32 cellular contexts compared by ENCODE assay signal in the genomic region with DNA sequence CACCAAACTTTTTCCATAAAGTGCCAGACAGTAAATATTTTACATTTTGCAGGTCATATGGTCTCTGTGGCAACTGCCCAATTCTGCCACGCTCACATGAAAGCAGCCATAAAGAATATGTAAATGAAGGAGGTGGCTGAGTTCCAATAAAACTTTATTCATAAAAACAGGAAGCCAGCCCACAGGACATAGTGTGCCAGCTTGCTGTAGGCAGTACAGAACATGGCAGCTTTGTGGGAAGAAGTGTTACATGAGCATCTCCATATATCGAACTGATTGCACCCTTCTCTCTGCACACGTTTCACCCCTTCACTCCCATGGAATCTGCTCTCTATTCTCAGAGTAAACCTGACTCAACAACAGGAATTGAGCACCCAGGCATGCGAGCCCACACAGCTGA. TPM values are rescaled to one million over a fixed set of nuclear protein-coding genes. Genes with fewer than 3 reads are reported as not detected.
"Had no signal": no experiment of that assay in that cellular context is flagged by ENCODE, and none has a peak within 500 bp of the region (broad histone marks: within the 10 kb centered on the region; RNA-seq: fewer than 3 reads in every experiment).

No MANE protein-coding gene starts in this region.

- H3K36me3 ChIP-seq: ascending aorta, MG63, SJCRH30 had no signal

- DNase-seq: activated CD4-positive, alpha-beta T cell treated with anti-CD3 and anti-CD28 coated beads for 48 hours; activated CD4-positive, alpha-beta T cell treated with anti-CD3 and anti-CD28 coated beads, Interleukin-2, amount 50 U/mL, for 4 hours; activated CD4-positive, CD25-positive, alpha-beta regulatory T cell treated with anti-CD3 and anti-CD28 coated beads, Interleukin-2, amount 50 U/mL, for 72 hours; activated CD8-positive, alpha-beta T cell treated with anti-CD3 and anti-CD28 coated beads, Interleukin-2, amount 10 ng/mL, durations not matched to agents 7 days and 5 days; activated effector memory CD4-positive, alpha-beta T cell treated with anti-CD3 and anti-CD28 coated beads, Interleukin-2, amount 50 U/mL, for 16 hours; activated naive CD4-positive, alpha-beta T cell treated with Interleukin-2 at 50 U/mL for 16 hours; activated naive CD8-positive, alpha-beta T cell treated with anti-CD3 and anti-CD28 coated beads, Interleukin-2, amount 50 U/mL, for 24 hours; activated T-cell treated with anti-CD3 and anti-CD28 coated beads, Interleukin-2, amount 50 U/mL, for 4 hours; amniotic stem cell; MG63; MV-4-11; NCI-H1105; NCI-H1436; NCI-H1694 treated with DMSO at 0.1 percent for 48 hours; NCI-H2029 treated with DMSO at 0.1 percent for 48 hours; NCI-H345; NCI-H510A; NCI-H526 treated with DMSO at 0.1 percent for 48 hours; NCI-H82; NK-92 treated with Interleukin-12 subunit alpha and Interleukin-12 subunit beta, amount 100 ng/mL, for 24 hours; OCI-M1; RPMI8226; SJCRH30; SK-N-SH had no signal

- H3K9me3 ChIP-seq: ascending aorta, MG63, SJCRH30, SK-N-SH had no signal

- H3K36me3 Mint-ChIP-seq: activated naive CD4-positive, alpha-beta T cell treated with anti-CD3 and anti-CD28 coated beads, Interleukin-2, amount 50 U/mL, for 72 hours; brain; WTC11 had no signal

- H3K4me1 ChIP-seq: ascending aorta, SJCRH30 had no signal

- H3K4me3 Mint-ChIP-seq: activated CD8-positive, alpha-beta T cell treated with anti-CD3 and anti-CD28 coated beads, Interleukin-2, amount 10 ng/mL, durations not matched to agents 7 days and 5 days; activated naive CD8-positive, alpha-beta T cell treated with anti-CD3 and anti-CD28 coated beads, Interleukin-2, amount 50 U/mL, for 24 hours; activated T-cell treated with anti-CD3 and anti-CD28 coated beads, Interleukin-2, amount 50 U/mL, for 4 hours; brain; T-helper 1 cell treated with Interleukin-12 subunit alpha and Interleukin-12 subunit beta and Interleukin-4 antibody, amounts not matched to agents 30 μg/mL and 1 μg/mL, for 36 hours had no signal

- H3K4me3 ChIP-seq: ascending aorta, MG63, SJCRH30 had no signal

- ATAC-seq: activated CD8-positive, alpha-beta T cell treated with anti-CD3 and anti-CD28 coated beads, Interleukin-2, amount 10 ng/mL, durations not matched to agents 7 days and 5 days; activated naive CD4-positive, alpha-beta T cell treated with anti-CD3 and anti-CD28 coated beads, Interleukin-2, amount 50 U/mL, for 72 hours; activated naive CD8-positive, alpha-beta T cell treated with anti-CD3 and anti-CD28 coated beads, Interleukin-2, amount 50 U/mL, for 24 hours; activated T-cell treated with anti-CD3 and anti-CD28 coated beads, Interleukin-2, amount 50 U/mL, for 4 hours; Panc1; Right ventricle myocardium inferior had no signal

- H3K27me3 ChIP-seq: ascending aorta, MG63, SJCRH30 had no signal

- H3K4me1 Mint-ChIP-seq: activated naive CD8-positive, alpha-beta T cell treated with anti-CD3 and anti-CD28 coated beads, Interleukin-2, amount 50 U/mL, for 24 hours had no signal

- H3K27ac Mint-ChIP-seq: activated CD8-positive, alpha-beta T cell treated with anti-CD3 and anti-CD28 coated beads, Interleukin-2, amount 10 ng/mL, durations not matched to agents 7 days and 5 days; activated naive CD4-positive, alpha-beta T cell treated with anti-CD3 and anti-CD28 coated beads, Interleukin-2, amount 50 U/mL, for 72 hours; activated naive CD8-positive, alpha-beta T cell treated with anti-CD3 and anti-CD28 coated beads, Interleukin-2, amount 50 U/mL, for 24 hours; brain; T-helper 1 cell treated with Interleukin-12 subunit alpha and Interleukin-12 subunit beta and Interleukin-4 antibody, amounts not matched to agents 30 μg/mL and 1 μg/mL, for 36 hours; WTC11 had no signal

- H3K9ac ChIP-seq: KMS-11, SK-N-SH had no signal

- H3K27ac ChIP-seq: ascending aorta, KMS-11, SJCRH30 had no signal

- H3K9me3 Mint-ChIP-seq: activated naive CD4-positive, alpha-beta T cell treated with anti-CD3 and anti-CD28 coated beads, Interleukin-2, amount 50 U/mL, for 72 hours; activated naive CD8-positive, alpha-beta T cell treated with anti-CD3 and anti-CD28 coated beads, Interleukin-2, amount 50 U/mL, for 24 hours; activated T-cell treated with anti-CD3 and anti-CD28 coated beads, Interleukin-2, amount 50 U/mL, for 4 hours; brain; T-helper 1 cell treated with Interleukin-12 subunit alpha and Interleukin-12 subunit beta and Interleukin-4 antibody, amounts not matched to agents 30 μg/mL and 1 μg/mL, for 36 hours; WTC11 had no signal

- H3K4me2 ChIP-seq: KMS-11, SK-N-SH had no signal

RNA-seq across cellular contexts. Expression of gene ASB18, which starts 10.2 kb away (rescaled TPM):
- total RNA-seq: activated CD8-positive, alpha-beta T cell treated with anti-CD3 and anti-CD28 coated beads, Interleukin-2, amount 10 ng/mL, durations not matched to agents 7 days and 5 days; activated naive CD4-positive, alpha-beta T cell treated with anti-CD3 and anti-CD28 coated beads, Interleukin-2, amount 50 U/mL, for 72 hours; activated T-cell treated with anti-CD3 and anti-CD28 coated beads, Interleukin-2, amount 50 U/mL, for 4 hours; ascending aorta; WTC11 had no signal
- polyA plus RNA-seq: SK-N-SH had no signal
